Comparison of ENCODE assay signal across 1 cellular context in the genomic region with DNA sequence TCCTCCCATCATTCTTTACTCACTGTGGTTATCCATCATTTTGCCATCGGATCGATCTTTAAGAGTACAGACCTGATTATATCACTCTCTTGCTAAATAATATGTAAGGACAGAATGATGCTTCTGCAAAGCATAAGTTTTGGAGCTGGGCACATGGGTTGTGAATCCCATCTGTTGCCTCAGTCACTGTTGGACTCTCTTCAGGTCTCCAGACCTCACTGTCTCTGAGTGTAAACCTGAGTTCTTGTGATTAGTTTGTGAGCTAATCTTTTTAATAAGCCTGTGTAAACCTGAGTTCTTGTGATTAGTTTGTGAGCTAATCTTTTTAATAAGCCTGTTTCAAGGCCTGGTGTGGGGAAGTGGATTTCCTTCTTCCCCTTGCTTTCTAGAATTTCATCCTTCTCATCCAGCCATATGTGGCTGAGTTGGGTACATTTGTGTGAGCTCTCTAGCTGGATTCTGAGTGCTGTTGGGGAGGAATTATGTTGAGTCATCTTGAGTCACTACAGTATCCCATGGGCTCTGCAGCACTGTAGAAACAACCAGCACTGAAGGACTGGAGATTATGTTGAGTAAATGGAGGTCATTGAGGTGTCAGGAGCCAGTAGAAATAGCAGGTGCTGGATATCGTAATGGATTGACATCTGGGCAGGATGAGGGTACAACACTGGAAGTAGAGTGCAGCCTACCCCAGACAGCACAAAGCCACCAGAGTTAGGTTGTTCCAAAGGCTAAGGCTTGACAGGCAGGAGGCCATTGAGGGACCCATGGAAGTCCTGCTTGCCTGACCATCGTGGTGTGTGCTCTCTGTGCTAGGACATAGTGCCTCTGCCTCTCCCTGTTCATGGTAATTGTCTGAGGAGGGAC.
TF ChIP-seq lines count a peak whose summit lies in the region.

No MANE protein-coding gene starts in this region.

TF ChIP-seq in K562, 482 proteins besides CTCF, POLR2A, EP300 and RAD21 (continued from another document and continues in another):
- TF ChIP-seq, protein P1, sequence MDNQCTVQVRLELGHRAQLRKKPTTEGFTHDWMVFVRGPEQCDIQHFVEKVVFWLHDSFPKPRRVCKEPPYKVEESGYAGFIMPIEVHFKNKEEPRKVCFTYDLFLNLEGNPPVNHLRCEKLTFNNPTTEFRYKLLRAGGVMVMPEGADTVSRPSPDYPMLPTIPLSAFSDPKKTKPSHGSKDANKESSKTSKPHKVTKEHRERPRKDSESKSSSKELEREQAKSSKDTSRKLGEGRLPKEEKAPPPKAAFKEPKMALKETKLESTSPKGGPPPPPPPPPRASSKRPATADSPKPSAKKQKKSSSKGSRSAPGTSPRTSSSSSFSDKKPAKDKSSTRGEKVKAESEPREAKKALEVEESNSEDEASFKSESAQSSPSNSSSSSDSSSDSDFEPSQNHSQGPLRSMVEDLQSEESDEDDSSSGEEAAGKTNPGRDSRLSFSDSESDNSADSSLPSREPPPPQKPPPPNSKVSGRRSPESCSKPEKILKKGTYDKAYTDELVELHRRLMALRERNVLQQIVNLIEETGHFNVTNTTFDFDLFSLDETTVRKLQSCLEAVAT (IDR thresholded peaks at IDR 0.05), result peak in 1 of 2 experiments; percentile 21; a peak in 1 of 4 replicates
- TF ChIP-seq, protein P2, sequence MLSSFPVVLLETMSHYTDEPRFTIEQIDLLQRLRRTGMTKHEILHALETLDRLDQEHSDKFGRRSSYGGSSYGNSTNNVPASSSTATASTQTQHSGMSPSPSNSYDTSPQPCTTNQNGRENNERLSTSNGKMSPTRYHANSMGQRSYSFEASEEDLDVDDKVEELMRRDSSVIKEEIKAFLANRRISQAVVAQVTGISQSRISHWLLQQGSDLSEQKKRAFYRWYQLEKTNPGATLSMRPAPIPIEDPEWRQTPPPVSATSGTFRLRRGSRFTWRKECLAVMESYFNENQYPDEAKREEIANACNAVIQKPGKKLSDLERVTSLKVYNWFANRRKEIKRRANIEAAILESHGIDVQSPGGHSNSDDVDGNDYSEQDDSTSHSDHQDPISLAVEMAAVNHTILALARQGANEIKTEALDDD (IDR thresholded peaks at IDR 0.05), result peak; percentile 89
- TF ChIP-seq, protein P3, sequence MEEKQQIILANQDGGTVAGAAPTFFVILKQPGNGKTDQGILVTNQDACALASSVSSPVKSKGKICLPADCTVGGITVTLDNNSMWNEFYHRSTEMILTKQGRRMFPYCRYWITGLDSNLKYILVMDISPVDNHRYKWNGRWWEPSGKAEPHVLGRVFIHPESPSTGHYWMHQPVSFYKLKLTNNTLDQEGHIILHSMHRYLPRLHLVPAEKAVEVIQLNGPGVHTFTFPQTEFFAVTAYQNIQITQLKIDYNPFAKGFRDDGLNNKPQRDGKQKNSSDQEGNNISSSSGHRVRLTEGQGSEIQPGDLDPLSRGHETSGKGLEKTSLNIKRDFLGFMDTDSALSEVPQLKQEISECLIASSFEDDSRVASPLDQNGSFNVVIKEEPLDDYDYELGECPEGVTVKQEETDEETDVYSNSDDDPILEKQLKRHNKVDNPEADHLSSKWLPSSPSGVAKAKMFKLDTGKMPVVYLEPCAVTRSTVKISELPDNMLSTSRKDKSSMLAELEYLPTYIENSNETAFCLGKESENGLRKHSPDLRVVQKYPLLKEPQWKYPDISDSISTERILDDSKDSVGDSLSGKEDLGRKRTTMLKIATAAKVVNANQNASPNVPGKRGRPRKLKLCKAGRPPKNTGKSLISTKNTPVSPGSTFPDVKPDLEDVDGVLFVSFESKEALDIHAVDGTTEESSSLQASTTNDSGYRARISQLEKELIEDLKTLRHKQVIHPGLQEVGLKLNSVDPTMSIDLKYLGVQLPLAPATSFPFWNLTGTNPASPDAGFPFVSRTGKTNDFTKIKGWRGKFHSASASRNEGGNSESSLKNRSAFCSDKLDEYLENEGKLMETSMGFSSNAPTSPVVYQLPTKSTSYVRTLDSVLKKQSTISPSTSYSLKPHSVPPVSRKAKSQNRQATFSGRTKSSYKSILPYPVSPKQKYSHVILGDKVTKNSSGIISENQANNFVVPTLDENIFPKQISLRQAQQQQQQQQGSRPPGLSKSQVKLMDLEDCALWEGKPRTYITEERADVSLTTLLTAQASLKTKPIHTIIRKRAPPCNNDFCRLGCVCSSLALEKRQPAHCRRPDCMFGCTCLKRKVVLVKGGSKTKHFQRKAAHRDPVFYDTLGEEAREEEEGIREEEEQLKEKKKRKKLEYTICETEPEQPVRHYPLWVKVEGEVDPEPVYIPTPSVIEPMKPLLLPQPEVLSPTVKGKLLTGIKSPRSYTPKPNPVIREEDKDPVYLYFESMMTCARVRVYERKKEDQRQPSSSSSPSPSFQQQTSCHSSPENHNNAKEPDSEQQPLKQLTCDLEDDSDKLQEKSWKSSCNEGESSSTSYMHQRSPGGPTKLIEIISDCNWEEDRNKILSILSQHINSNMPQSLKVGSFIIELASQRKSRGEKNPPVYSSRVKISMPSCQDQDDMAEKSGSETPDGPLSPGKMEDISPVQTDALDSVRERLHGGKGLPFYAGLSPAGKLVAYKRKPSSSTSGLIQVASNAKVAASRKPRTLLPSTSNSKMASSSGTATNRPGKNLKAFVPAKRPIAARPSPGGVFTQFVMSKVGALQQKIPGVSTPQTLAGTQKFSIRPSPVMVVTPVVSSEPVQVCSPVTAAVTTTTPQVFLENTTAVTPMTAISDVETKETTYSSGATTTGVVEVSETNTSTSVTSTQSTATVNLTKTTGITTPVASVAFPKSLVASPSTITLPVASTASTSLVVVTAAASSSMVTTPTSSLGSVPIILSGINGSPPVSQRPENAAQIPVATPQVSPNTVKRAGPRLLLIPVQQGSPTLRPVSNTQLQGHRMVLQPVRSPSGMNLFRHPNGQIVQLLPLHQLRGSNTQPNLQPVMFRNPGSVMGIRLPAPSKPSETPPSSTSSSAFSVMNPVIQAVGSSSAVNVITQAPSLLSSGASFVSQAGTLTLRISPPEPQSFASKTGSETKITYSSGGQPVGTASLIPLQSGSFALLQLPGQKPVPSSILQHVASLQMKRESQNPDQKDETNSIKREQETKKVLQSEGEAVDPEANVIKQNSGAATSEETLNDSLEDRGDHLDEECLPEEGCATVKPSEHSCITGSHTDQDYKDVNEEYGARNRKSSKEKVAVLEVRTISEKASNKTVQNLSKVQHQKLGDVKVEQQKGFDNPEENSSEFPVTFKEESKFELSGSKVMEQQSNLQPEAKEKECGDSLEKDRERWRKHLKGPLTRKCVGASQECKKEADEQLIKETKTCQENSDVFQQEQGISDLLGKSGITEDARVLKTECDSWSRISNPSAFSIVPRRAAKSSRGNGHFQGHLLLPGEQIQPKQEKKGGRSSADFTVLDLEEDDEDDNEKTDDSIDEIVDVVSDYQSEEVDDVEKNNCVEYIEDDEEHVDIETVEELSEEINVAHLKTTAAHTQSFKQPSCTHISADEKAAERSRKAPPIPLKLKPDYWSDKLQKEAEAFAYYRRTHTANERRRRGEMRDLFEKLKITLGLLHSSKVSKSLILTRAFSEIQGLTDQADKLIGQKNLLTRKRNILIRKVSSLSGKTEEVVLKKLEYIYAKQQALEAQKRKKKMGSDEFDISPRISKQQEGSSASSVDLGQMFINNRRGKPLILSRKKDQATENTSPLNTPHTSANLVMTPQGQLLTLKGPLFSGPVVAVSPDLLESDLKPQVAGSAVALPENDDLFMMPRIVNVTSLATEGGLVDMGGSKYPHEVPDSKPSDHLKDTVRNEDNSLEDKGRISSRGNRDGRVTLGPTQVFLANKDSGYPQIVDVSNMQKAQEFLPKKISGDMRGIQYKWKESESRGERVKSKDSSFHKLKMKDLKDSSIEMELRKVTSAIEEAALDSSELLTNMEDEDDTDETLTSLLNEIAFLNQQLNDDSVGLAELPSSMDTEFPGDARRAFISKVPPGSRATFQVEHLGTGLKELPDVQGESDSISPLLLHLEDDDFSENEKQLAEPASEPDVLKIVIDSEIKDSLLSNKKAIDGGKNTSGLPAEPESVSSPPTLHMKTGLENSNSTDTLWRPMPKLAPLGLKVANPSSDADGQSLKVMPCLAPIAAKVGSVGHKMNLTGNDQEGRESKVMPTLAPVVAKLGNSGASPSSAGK (IDR thresholded peaks at IDR 0.05), result no peak
- TF ChIP-seq IRF2 (CRISPR knock-in tag; IDR thresholded peaks at IDR 0.05) (no peak), NR2C2 (CRISPR knock-in tag; IDR thresholded peaks at IDR 0.05) (no peak), NR2C2 (tag; IDR thresholded peaks at IDR 0.05) (no peak), CREB1 (IDR thresholded peaks at IDR 0.05) (no peak), CREB1 (CRISPR knock-in tag; IDR thresholded peaks at IDR 0.05) (0 out of 2 replicates have a peak, but pooled peaks have one; percentile 4), SMARCC2 (IDR thresholded peaks at IDR 0.05; ENCODE audit: low read depth) (peak; percentile 27; the same call in 1 of the 2 replicates), MTA2 (IDR thresholded peaks at IDR 0.05; ENCODE audit: low read depth) (peak; percentile 25; the same call in 1 of the 2 replicates), GATA2 (CRISPR knock-in tag; IDR thresholded peaks at IDR 0.05) (no peak), ATF1 (CRISPR knock-in tag; IDR thresholded peaks at IDR 0.05) (no peak), ATF1 (tag; IDR thresholded peaks at IDR 0.05) (peak; percentile 50; the same call in 1 of the 2 replicates), ZNF316 (IDR thresholded peaks at IDR 0.05) (peak; percentile 97), NFIX (CRISPR knock-in tag; IDR thresholded peaks at IDR 0.05; ENCODE audit: low read depth) (no peak), ZNF121 (CRISPR knock-in tag; conservative IDR thresholded peaks at IDR 0.05) (no peak), DPF2 (IDR thresholded peaks at IDR 0.05) (peak; percentile 64), JUN (IDR thresholded peaks at IDR 0.05; ENCODE audit: borderline replicate concordance, low read depth, low read length) (peak; percentile 51; the same call in 1 of the 2 replicates), JUN (CRISPR knock-in tag; IDR thresholded peaks at IDR 0.05; ENCODE audit: borderline replicate concordance) (no peak), LARP7 (IDR thresholded peaks at IDR 0.05) (no peak), TAF7 (tag; IDR thresholded peaks at IDR 0.05) (no peak)
- TF ChIP-seq, protein P4, sequence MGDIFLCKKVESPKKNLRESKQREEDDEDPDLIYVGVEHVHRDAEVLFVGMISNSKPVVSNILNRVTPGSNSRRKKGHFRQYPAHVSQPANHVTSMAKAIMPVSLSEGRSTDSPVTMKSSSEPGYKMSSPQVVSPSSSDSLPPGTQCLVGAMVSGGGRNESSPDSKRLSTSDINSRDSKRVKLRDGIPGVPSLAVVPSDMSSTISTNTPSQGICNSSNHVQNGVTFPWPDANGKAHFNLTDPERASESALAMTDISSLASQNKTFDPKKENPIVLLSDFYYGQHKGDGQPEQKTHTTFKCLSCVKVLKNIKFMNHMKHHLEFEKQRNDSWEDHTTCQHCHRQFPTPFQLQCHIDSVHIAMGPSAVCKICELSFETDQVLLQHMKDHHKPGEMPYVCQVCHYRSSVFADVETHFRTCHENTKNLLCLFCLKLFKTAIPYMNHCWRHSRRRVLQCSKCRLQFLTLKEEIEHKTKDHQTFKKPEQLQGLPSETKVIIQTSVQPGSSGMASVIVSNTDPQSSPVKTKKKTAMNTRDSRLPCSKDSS (IDR thresholded peaks at IDR 0.05; ENCODE audit: low read depth, partially characterized antibody), result no peak
- TF ChIP-seq, protein P5, sequence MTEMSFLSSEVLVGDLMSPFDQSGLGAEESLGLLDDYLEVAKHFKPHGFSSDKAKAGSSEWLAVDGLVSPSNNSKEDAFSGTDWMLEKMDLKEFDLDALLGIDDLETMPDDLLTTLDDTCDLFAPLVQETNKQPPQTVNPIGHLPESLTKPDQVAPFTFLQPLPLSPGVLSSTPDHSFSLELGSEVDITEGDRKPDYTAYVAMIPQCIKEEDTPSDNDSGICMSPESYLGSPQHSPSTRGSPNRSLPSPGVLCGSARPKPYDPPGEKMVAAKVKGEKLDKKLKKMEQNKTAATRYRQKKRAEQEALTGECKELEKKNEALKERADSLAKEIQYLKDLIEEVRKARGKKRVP (CRISPR knock-in tag; IDR thresholded peaks at IDR 0.05), result no peak
- TF ChIP-seq, protein P6, sequence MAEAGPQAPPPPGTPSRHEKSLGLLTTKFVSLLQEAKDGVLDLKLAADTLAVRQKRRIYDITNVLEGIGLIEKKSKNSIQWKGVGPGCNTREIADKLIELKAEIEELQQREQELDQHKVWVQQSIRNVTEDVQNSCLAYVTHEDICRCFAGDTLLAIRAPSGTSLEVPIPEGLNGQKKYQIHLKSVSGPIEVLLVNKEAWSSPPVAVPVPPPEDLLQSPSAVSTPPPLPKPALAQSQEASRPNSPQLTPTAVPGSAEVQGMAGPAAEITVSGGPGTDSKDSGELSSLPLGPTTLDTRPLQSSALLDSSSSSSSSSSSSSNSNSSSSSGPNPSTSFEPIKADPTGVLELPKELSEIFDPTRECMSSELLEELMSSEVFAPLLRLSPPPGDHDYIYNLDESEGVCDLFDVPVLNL (CRISPR knock-in tag; IDR thresholded peaks at IDR 0.05; ENCODE audit: low read depth), result 0 out of 2 replicates have a peak, but pooled peaks have one; percentile 33
- TF ChIP-seq, protein P7, sequence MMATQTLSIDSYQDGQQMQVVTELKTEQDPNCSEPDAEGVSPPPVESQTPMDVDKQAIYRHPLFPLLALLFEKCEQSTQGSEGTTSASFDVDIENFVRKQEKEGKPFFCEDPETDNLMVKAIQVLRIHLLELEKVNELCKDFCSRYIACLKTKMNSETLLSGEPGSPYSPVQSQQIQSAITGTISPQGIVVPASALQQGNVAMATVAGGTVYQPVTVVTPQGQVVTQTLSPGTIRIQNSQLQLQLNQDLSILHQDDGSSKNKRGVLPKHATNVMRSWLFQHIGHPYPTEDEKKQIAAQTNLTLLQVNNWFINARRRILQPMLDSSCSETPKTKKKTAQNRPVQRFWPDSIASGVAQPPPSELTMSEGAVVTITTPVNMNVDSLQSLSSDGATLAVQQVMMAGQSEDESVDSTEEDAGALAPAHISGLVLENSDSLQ (IDR thresholded peaks at IDR 0.05), result peak; percentile 73
- TF ChIP-seq, protein P8, sequence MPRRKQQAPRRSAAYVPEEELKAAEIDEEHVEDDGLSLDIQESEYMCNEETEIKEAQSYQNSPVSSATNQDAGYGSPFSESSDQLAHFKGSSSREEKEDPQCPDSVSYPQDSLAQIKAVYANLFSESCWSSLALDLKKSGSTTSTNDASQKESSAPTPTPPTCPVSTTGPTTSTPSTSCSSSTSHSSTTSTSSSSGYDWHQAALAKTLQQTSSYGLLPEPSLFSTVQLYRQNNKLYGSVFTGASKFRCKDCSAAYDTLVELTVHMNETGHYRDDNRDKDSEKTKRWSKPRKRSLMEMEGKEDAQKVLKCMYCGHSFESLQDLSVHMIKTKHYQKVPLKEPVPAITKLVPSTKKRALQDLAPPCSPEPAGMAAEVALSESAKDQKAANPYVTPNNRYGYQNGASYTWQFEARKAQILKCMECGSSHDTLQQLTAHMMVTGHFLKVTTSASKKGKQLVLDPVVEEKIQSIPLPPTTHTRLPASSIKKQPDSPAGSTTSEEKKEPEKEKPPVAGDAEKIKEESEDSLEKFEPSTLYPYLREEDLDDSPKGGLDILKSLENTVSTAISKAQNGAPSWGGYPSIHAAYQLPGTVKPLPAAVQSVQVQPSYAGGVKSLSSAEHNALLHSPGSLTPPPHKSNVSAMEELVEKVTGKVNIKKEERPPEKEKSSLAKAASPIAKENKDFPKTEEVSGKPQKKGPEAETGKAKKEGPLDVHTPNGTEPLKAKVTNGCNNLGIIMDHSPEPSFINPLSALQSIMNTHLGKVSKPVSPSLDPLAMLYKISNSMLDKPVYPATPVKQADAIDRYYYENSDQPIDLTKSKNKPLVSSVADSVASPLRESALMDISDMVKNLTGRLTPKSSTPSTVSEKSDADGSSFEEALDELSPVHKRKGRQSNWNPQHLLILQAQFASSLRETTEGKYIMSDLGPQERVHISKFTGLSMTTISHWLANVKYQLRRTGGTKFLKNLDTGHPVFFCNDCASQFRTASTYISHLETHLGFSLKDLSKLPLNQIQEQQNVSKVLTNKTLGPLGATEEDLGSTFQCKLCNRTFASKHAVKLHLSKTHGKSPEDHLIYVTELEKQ (CRISPR knock-in tag; IDR thresholded peaks at IDR 0.05), result no peak
